In genomic region chr9:90029996-90030395, GRCh38 we compare ENCODE assay signal across 18 cellular contexts.
DNase-seq lines count a peak whose midpoint lies in the region; ATAC-seq, FAIRE-seq and TF ChIP-seq lines count a peak whose summit lies in the region.
"Had no signal": no experiment of that assay in that cellular context is flagged by ENCODE, and none has a peak within 500 bp of the region (broad histone marks: within the 10 kb centered on the region; RNA-seq: fewer than 3 reads in every experiment).

No MANE protein-coding gene starts in this region.

- no peak overlapping the region for H3K9ac ChIP-seq in keratinocyte (ENCODE audit: control insufficient read depth, extremely low read depth, insufficient read depth, low read length)
- H3K9ac ChIP-seq: KMS-11 had no signal

- H3K4me3 ChIP-seq in Panc1 (ENCODE audit: low read depth in 2 of 2, low read length in 2 of 2) (no peak overlapping the region), bronchial epithelial cell (ENCODE audit: low read depth, low read length) (no peak overlapping the region), keratinocyte (ENCODE audit: control insufficient read depth in 2 of 3, extremely low read depth in 1 of 3, insufficient read depth in 2 of 3, low read depth in 1 of 3, low read length in 3 of 3) (no peak overlapping the region)

- H3K27ac ChIP-seq in Panc1 (ENCODE audit: low read length) (no peak overlapping the region), keratinocyte (ENCODE audit: control insufficient read depth, insufficient read depth, low read length) (no peak overlapping the region)
- H3K27ac ChIP-seq: C4-2B, KMS-11 had no signal

- no peak overlapping the region for H3K4me2 ChIP-seq in keratinocyte (ENCODE audit: control insufficient read depth, extremely low read depth, insufficient read depth, low read depth, low read length)
- H3K4me2 ChIP-seq: KMS-11 had no signal

- no peaks in the 10 kb centered on the region; the same call in 1 of the 2 replicates for H3K4me1 ChIP-seq in Panc1 (ENCODE audit: control insufficient read depth, insufficient read depth, low read length)
- H3K4me1 ChIP-seq in keratinocyte (ENCODE audit: control insufficient read depth, extremely low read depth, insufficient read depth, low read length), result peaks cover 36% of the 10 kb centered on the region

- CTCF ChIA-PET in Panc1 (lab: Charles Lee), result no interaction called here

- no peaks in the 10 kb centered on the region for H3K79me2 ChIP-seq in keratinocyte (ENCODE audit: control insufficient read depth, insufficient read depth, low read length)

- H3K9me3 ChIP-seq in Panc1 (ENCODE audit: control insufficient read depth, insufficient read depth, low read depth, low read length) (no peaks in the 10 kb centered on the region), keratinocyte (ENCODE audit: control insufficient read depth, low read depth, low read length) (no peaks in the 10 kb centered on the region)

- H3K27me3 ChIP-seq in Panc1 (ENCODE audit: control insufficient read depth, insufficient read depth, low read length) (no peaks in the 10 kb centered on the region), bronchial epithelial cell (ENCODE audit: control insufficient read depth, insufficient read depth, low read length) (no peaks in the 10 kb centered on the region), keratinocyte (ENCODE audit: control insufficient read depth, extremely low read depth, insufficient read depth, low read length) (no peaks in the 10 kb centered on the region)

- BruUV-seq in Panc1 (replicated peaks; lab: Mats Ljungman, UMichigan), result no TSS peak

- POLR2A ChIA-PET in Panc1 (lab: Charles Lee), result no interaction called here

- no peak for TF ChIP-seq POLR2A in H54 (IDR thresholded peaks at IDR 0.05; ENCODE audit: low read depth, low read length)

- TF ChIP-seq CTCF in Panc1 (IDR thresholded peaks at IDR 0.05), result no peak
- TF ChIP-seq CTCF in bronchial epithelial cell (IDR thresholded peaks at IDR 0.05; ENCODE audit: insufficient read depth, low read length, severe bottlenecking), result no peak
- TF ChIP-seq CTCF in keratinocyte (optimal IDR thresholded peaks at IDR 0.05 in 1 of 3, IDR thresholded peaks at IDR 0.05 in 1 of 3, conservative IDR thresholded peaks at IDR 0.05 in 1 of 3; ENCODE audit: extremely low read depth in 1 of 3, insufficient read depth in 2 of 3, low read length in 3 of 3), result no peak

- H4K20me1 ChIP-seq in keratinocyte (ENCODE audit: control insufficient read depth, extremely low read depth, insufficient read depth, low read length), result no peaks in the 10 kb centered on the region

- in situ Hi-C loops in Panc1 (cut with HindIII; ENCODE audit: low pct_unique_long_range_greater_than_20kb, low sequenced_read_pairs), result no loop called here

- FAIRE-seq in H54 (lab: Jason Lieb, UNC) (no peak), bronchial epithelial cell (lab: Jason Lieb, UNC) (peak; percentile 40), keratinocyte (lab: Jason Lieb, UNC) (peak; percentile 97)

- 0 out of 2 replicates have a peak, but pooled peaks have one; percentile 48 for ATAC-seq in Panc1
- ATAC-seq: SK-N-SH treated with all-trans-retinoic acid at 6 μM for 48 hours had no signal

- no peak overlapping the region for H2AFZ ChIP-seq in keratinocyte (ENCODE audit: control insufficient read depth, low read length)

- H3K36me3 ChIP-seq in Panc1 (ENCODE audit: control insufficient read depth, insufficient read depth, low read length) (no peaks in the 10 kb centered on the region), bronchial epithelial cell (ENCODE audit: control insufficient read depth, insufficient read depth, low read length) (no peaks in the 10 kb centered on the region), keratinocyte (ENCODE audit: control insufficient read depth in 2 of 2, extremely low read depth in 1 of 2, insufficient read depth in 2 of 2, low read length in 2 of 2) (no peaks in the 10 kb centered on the region)

- H3K9me1 ChIP-seq in keratinocyte (ENCODE audit: control insufficient read depth, extremely low read depth, insufficient read depth, low read length), result no peaks in the 10 kb centered on the region

- intact Hi-C loops in Panc1 (cut with micrococcal nuclease; ENCODE audit: unreplicated experiment), result no loop called here

- DNase-seq in H54 (ENCODE audit: insufficient read length, low spot score), result peak; percentile 19
- no peak for DNase-seq in Panc1 (ENCODE audit: low read depth, low spot score)
- peak; percentile 89 for DNase-seq in bronchial epithelial cell (ENCODE audit: low read depth)
- peak; percentile 71 for DNase-seq in keratinocyte (ENCODE audit: low read depth, low spot score)
- DNase-seq in DMS53 treated with DMSO at 0.1 percent for 48 hours (lab: John Stamatoyannopoulos, UW; ENCODE audit: unreplicated experiment), result no peak
- no peak for DNase-seq in T1000 (lab: John Stamatoyannopoulos, UW)
- DNase-seq in dedifferentiated amniotic fluid mesenchymal stem cell (ENCODE audit: extremely low spot score), result no peak
- no peak for DNase-seq in cerebellum (ENCODE audit: low spot score)
- DNase-seq: DMS 273 treated with DMSO at 0.1 percent for 48 hours, H9, NCI-H1930, NCI-H2171 treated with DMSO at 0.1 percent for 48 hours, NCI-H748 treated with DMSO at 0.1 percent for 48 hours, SHP77 treated with DMSO at 0.1 percent for 48 hours, T-helper 1 cell had no signal

- dilution Hi-C loops in keratinocyte (cut with MboI; ENCODE audit: extremely low pct_ligation_motif_present, low sequenced_read_pairs), result no loop called here

Comparison
In these comparisons a context has a peak if more than half of its experiments do, and no peak if none do; other contexts are left out.
1. DNase-seq: peak in H54 (single experiment), bronchial epithelial cell (single experiment) and keratinocyte (single experiment); none in Panc1 (single experiment), DMS53 treated with DMSO at 0.1 percent for 48 hours (single experiment), T1000 (single experiment), dedifferentiated amniotic fluid mesenchymal stem cell (single experiment) and cerebellum (single experiment).